1 cellular context compared by ENCODE assay signal in the genomic region with DNA sequence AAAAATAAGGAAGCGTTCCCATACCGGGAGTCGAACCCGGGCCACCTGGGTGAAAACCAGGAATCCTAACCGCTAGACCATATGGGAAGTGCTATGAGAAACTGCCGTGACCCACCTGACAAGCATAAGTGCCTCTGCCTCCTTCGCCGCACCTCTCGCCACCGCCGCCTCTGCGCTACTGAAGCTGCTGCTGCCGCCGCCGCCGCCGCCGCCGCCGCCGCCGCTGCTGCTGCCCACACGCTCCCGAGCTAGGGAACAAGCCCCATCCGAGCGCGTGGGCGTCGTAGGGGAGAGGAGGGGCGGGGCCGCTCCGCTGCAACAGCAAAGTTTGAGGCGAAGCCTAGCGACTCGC.
TF ChIP-seq lines count a peak whose summit lies in the region.

No MANE protein-coding gene starts in this region.

TF ChIP-seq in H1, 55 proteins besides CTCF, POLR2A, EP300 and RAD21 (continued from another document):
- TF ChIP-seq, protein P1, sequence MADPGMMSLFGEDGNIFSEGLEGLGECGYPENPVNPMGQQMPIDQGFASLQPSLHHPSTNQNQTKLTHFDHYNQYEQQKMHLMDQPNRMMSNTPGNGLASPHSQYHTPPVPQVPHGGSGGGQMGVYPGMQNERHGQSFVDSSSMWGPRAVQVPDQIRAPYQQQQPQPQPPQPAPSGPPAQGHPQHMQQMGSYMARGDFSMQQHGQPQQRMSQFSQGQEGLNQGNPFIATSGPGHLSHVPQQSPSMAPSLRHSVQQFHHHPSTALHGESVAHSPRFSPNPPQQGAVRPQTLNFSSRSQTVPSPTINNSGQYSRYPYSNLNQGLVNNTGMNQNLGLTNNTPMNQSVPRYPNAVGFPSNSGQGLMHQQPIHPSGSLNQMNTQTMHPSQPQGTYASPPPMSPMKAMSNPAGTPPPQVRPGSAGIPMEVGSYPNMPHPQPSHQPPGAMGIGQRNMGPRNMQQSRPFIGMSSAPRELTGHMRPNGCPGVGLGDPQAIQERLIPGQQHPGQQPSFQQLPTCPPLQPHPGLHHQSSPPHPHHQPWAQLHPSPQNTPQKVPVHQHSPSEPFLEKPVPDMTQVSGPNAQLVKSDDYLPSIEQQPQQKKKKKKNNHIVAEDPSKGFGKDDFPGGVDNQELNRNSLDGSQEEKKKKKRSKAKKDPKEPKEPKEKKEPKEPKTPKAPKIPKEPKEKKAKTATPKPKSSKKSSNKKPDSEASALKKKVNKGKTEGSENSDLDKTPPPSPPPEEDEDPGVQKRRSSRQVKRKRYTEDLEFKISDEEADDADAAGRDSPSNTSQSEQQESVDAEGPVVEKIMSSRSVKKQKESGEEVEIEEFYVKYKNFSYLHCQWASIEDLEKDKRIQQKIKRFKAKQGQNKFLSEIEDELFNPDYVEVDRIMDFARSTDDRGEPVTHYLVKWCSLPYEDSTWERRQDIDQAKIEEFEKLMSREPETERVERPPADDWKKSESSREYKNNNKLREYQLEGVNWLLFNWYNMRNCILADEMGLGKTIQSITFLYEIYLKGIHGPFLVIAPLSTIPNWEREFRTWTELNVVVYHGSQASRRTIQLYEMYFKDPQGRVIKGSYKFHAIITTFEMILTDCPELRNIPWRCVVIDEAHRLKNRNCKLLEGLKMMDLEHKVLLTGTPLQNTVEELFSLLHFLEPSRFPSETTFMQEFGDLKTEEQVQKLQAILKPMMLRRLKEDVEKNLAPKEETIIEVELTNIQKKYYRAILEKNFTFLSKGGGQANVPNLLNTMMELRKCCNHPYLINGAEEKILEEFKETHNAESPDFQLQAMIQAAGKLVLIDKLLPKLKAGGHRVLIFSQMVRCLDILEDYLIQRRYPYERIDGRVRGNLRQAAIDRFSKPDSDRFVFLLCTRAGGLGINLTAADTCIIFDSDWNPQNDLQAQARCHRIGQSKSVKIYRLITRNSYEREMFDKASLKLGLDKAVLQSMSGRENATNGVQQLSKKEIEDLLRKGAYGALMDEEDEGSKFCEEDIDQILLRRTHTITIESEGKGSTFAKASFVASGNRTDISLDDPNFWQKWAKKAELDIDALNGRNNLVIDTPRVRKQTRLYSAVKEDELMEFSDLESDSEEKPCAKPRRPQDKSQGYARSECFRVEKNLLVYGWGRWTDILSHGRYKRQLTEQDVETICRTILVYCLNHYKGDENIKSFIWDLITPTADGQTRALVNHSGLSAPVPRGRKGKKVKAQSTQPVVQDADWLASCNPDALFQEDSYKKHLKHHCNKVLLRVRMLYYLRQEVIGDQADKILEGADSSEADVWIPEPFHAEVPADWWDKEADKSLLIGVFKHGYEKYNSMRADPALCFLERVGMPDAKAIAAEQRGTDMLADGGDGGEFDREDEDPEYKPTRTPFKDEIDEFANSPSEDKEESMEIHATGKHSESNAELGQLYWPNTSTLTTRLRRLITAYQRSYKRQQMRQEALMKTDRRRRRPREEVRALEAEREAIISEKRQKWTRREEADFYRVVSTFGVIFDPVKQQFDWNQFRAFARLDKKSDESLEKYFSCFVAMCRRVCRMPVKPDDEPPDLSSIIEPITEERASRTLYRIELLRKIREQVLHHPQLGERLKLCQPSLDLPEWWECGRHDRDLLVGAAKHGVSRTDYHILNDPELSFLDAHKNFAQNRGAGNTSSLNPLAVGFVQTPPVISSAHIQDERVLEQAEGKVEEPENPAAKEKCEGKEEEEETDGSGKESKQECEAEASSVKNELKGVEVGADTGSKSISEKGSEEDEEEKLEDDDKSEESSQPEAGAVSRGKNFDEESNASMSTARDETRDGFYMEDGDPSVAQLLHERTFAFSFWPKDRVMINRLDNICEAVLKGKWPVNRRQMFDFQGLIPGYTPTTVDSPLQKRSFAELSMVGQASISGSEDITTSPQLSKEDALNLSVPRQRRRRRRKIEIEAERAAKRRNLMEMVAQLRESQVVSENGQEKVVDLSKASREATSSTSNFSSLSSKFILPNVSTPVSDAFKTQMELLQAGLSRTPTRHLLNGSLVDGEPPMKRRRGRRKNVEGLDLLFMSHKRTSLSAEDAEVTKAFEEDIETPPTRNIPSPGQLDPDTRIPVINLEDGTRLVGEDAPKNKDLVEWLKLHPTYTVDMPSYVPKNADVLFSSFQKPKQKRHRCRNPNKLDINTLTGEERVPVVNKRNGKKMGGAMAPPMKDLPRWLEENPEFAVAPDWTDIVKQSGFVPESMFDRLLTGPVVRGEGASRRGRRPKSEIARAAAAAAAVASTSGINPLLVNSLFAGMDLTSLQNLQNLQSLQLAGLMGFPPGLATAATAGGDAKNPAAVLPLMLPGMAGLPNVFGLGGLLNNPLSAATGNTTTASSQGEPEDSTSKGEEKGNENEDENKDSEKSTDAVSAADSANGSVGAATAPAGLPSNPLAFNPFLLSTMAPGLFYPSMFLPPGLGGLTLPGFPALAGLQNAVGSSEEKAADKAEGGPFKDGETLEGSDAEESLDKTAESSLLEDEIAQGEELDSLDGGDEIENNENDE (IDR thresholded peaks at IDR 0.05; ENCODE audit: insufficient replicate concordance, low read length), result no peak
- TF ChIP-seq SIN3A (conservative IDR thresholded peaks at IDR 0.05 in 1 of 2, IDR thresholded peaks at IDR 0.05 in 1 of 2; ENCODE audit: low read depth in 1 of 2, low read length in 2 of 2) (peak in 1 of 2 experiments; percentile 0; a peak in 1 of 4 replicates), NRF1 (IDR thresholded peaks at IDR 0.05; ENCODE audit: low read depth, low read length) (peak; percentile 11; the same call in 1 of the 2 replicates), SUZ12 (IDR thresholded peaks at IDR 0.05; ENCODE audit: low read length) (no peak), CBX5 (IDR thresholded peaks at IDR 0.05; ENCODE audit: low read depth, low read length) (no peak), NANOG (IDR thresholded peaks at IDR 0.05; ENCODE audit: insufficient read depth, low read depth, low read length, poor library complexity, severe bottlenecking) (no peak), SAP30 (IDR thresholded peaks at IDR 0.05; ENCODE audit: insufficient read depth, insufficient replicate concordance, low read length) (no peak), CHD2 (IDR thresholded peaks at IDR 0.05; ENCODE audit: low read length) (no peak), TEAD4 (IDR thresholded peaks at IDR 0.05; ENCODE audit: low read depth, low read length) (peak; percentile 86), ZNF274 (IDR thresholded peaks at IDR 0.05; ENCODE audit: borderline replicate concordance, extremely low read depth, low read length) (no peak), GTF2F1 (IDR thresholded peaks at IDR 0.05; ENCODE audit: borderline replicate concordance, low read depth, low read length) (no peak), TBP (IDR thresholded peaks at IDR 0.05; ENCODE audit: low read depth, low read length) (peak; percentile 99), MAFK (IDR thresholded peaks at IDR 0.05; ENCODE audit: low read depth, low read length) (peak; percentile 58; the same call in 1 of the 2 replicates), HDAC2 (IDR thresholded peaks at IDR 0.05; ENCODE audit: borderline replicate concordance in 1 of 2, low read depth in 2 of 2, low read length in 2 of 2) (no peak), FOSL1 (IDR thresholded peaks at IDR 0.05; ENCODE audit: insufficient read depth, low read depth, low read length) (no peak), CHD1 (IDR thresholded peaks at IDR 0.05; ENCODE audit: low read depth, low read length) (no peak), RBBP5 (IDR thresholded peaks at IDR 0.05; ENCODE audit: borderline replicate concordance, low read depth, low read length) (peak; percentile 95; the same call in 1 of the 2 replicates), POLR2AphosphoS5 (IDR thresholded peaks at IDR 0.05; ENCODE audit: low read depth, low read length) (no peak; the same call in 1 of the 2 replicates), EGR1 (IDR thresholded peaks at IDR 0.05; ENCODE audit: borderline replicate concordance, low read depth, low read length) (peak; percentile 91), RNF2 (IDR thresholded peaks at IDR 0.05; ENCODE audit: borderline replicate concordance, low read depth, low read length, missing control alignments, poor library complexity, severe bottlenecking) (no peak), KDM4A (IDR thresholded peaks at IDR 0.05; ENCODE audit: low read depth, low read length, severe bottlenecking) (peak; percentile 9), TAF7 (optimal IDR thresholded peaks at IDR 0.05; ENCODE audit: borderline replicate concordance, low read depth, low read length) (peak; percentile 62)
- TF ChIP-seq, protein P2, sequence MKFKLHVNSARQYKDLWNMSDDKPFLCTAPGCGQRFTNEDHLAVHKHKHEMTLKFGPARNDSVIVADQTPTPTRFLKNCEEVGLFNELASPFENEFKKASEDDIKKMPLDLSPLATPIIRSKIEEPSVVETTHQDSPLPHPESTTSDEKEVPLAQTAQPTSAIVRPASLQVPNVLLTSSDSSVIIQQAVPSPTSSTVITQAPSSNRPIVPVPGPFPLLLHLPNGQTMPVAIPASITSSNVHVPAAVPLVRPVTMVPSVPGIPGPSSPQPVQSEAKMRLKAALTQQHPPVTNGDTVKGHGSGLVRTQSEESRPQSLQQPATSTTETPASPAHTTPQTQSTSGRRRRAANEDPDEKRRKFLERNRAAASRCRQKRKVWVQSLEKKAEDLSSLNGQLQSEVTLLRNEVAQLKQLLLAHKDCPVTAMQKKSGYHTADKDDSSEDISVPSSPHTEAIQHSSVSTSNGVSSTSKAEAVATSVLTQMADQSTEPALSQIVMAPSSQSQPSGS (IDR thresholded peaks at IDR 0.05; ENCODE audit: low read length), result no peak
- TF ChIP-seq, protein P3, sequence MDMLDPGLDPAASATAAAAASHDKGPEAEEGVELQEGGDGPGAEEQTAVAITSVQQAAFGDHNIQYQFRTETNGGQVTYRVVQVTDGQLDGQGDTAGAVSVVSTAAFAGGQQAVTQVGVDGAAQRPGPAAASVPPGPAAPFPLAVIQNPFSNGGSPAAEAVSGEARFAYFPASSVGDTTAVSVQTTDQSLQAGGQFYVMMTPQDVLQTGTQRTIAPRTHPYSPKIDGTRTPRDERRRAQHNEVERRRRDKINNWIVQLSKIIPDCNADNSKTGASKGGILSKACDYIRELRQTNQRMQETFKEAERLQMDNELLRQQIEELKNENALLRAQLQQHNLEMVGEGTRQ (IDR thresholded peaks at IDR 0.05; ENCODE audit: low read length), result no peak; the same call in 1 of the 2 replicates
